Comparison of ENCODE assay signal across 1 cellular context in the genomic region with DNA sequence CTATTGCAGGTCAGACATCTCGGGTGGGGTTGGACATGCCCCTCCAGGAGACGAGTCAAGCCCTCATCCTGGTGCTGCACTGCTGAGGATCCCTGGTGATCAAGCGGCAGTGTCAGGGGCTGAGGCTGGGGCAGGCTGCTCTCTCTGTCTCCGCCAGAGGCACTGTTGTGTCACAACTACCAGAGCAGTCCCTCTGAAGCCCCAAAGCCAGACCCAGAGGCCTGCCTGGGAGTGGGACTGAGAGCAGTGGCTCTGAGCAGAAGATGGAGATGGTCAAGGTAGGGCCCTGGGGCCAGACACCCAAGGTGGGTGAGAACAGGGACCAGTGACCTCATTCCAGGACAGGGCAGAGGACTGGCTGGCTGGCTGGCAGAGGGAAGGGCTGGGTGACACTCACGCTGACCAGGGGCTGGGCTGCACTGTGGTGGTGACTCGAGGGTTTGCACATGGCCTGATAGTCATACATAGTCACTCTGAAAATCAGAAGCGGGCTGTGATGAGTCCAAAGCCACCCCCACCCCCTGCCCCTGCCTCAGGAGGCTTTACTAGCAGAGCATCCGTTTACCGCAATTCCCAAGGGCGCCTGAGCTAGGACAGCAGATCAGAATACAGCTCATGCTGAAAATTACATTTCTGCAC.
TF ChIP-seq lines count a peak whose summit lies in the region.

No MANE protein-coding gene starts in this region.

TF ChIP-seq in GM23338, 12 proteins besides CTCF, POLR2A, EP300 and RAD21 (continued from another document):
- TF ChIP-seq REST (IDR thresholded peaks at IDR 0.05; ENCODE audit: unreplicated experiment): no peak
